ENCODE assay signal across 22 cellular contexts in genomic region chr1:87004857-87005256, GRCh38.
"Had no signal": no experiment of that assay in that cellular context is flagged by ENCODE, and none has a peak within 500 bp of the region (broad histone marks: within the 10 kb centered on the region; RNA-seq: fewer than 3 reads in every experiment).

No MANE protein-coding gene starts in this region.

- DNase-seq: colonic mucosa; cortex of kidney; effector CD8-positive, alpha-beta T cell; effector memory CD8-positive, alpha-beta T cell; endodermal cell; foreskin keratinocyte; heart left ventricle; hippocampal formation; left cardiac atrium; left lung; left ventricle myocardium superior; lower lobe of right lung; mesenchymal stem cell; mucosa of descending colon; naive B cell; naive thymus-derived CD8-positive, alpha-beta T cell had no signal

- H3K27me3 ChIP-seq: colonic mucosa, esophagus muscularis mucosa, foreskin keratinocyte, gastroesophageal sphincter, heart left ventricle, left lung had no signal

- H3K27ac ChIP-seq: colonic mucosa, epithelial cell of prostate, esophagus muscularis mucosa, foreskin keratinocyte, gastroesophageal sphincter, heart left ventricle, left lung, lower lobe of right lung had no signal

- H3K4me3 ChIP-seq: colonic mucosa, esophagus muscularis mucosa, gastroesophageal sphincter, heart left ventricle, left lung, lower lobe of right lung, mucosa of descending colon had no signal

- ATAC-seq: effector memory CD8-positive, alpha-beta T cell; foreskin keratinocyte; gastroesophageal sphincter; heart left ventricle; left cardiac atrium; left lung; left ventricle myocardium superior; lower lobe of right lung; mucosa of descending colon; naive thymus-derived CD8-positive, alpha-beta T cell had no signal

- FAIRE-seq: endometrium, islet of Langerhans, keratinocyte had no signal

- H3K9me3 ChIP-seq: colonic mucosa, esophagus muscularis mucosa, gastroesophageal sphincter, heart left ventricle, left lung, lower lobe of right lung, mucosa of descending colon had no signal

- H3K4me1 ChIP-seq: colonic mucosa, esophagus muscularis mucosa, foreskin keratinocyte, gastroesophageal sphincter, heart left ventricle, left lung, lower lobe of right lung had no signal

- H3K36me3 ChIP-seq: colonic mucosa, esophagus muscularis mucosa, gastroesophageal sphincter, heart left ventricle, left lung, lower lobe of right lung had no signal
